In genomic region chr20:49595811-49596545, GRCh38 we compare ENCODE assay signal across 1 cellular context.
A peak's percentile ranks its signal among the peaks of the same experiment; 100 is the strongest.
TF ChIP-seq lines count a peak whose summit lies in the region.

No MANE protein-coding gene starts in this region.

TF ChIP-seq in HepG2, 621 proteins besides CTCF, POLR2A, EP300 and RAD21 (continued from another document and continues in another):
- TF ChIP-seq ATF6 (CRISPR knock-in tag; conservative IDR thresholded peaks at IDR 0.05) = no peak
- TF ChIP-seq ZBTB14 (CRISPR knock-in tag; IDR thresholded peaks at IDR 0.05) = no peak
- no peak for TF ChIP-seq LCORL (IDR thresholded peaks at IDR 0.05)
- TF ChIP-seq LCORL (CRISPR knock-in tag; IDR thresholded peaks at IDR 0.05) = peak; percentile 33; the same call in 1 of the 2 replicates
- no peak for TF ChIP-seq ISX (CRISPR knock-in tag; conservative IDR thresholded peaks at IDR 0.05)
- peak; percentile 13; the same call in 1 of the 2 replicates for TF ChIP-seq ELF3 (CRISPR knock-in tag; IDR thresholded peaks at IDR 0.05)
- TF ChIP-seq CERS6 (CRISPR knock-in tag; IDR thresholded peaks at IDR 0.05) = no peak
- peak; percentile 45; the same call in 1 of the 2 replicates for TF ChIP-seq ZFP91 (CRISPR knock-in tag; IDR thresholded peaks at IDR 0.05; ENCODE audit: borderline replicate concordance)
- TF ChIP-seq ZNF747 (CRISPR knock-in tag; IDR thresholded peaks at IDR 0.05; ENCODE audit: borderline replicate concordance) = no peak
- no peak for TF ChIP-seq ZNF329 (CRISPR knock-in tag; IDR thresholded peaks at IDR 0.05; ENCODE audit: low read depth)
- TF ChIP-seq ZBTB21 (CRISPR knock-in tag; IDR thresholded peaks at IDR 0.05) = no peak
- no peak for TF ChIP-seq MIER3 (CRISPR knock-in tag; IDR thresholded peaks at IDR 0.05; ENCODE audit: borderline replicate concordance)
- no peak for TF ChIP-seq FOXO1 (CRISPR knock-in tag; IDR thresholded peaks at IDR 0.05)
- no peak for TF ChIP-seq ZNF367 (CRISPR knock-in tag; IDR thresholded peaks at IDR 0.05; ENCODE audit: borderline replicate concordance)
- TF ChIP-seq PAXIP1 (CRISPR knock-in tag; conservative IDR thresholded peaks at IDR 0.05) = no peak
- no peak for TF ChIP-seq SSRP1 (CRISPR knock-in tag; IDR thresholded peaks at IDR 0.05)
- TF ChIP-seq ZBTB25 (CRISPR knock-in tag; IDR thresholded peaks at IDR 0.05) = no peak
- TF ChIP-seq ZNF20 (CRISPR knock-in tag; IDR thresholded peaks at IDR 0.05) = no peak
- no peak for TF ChIP-seq ZNF816 (CRISPR knock-in tag; IDR thresholded peaks at IDR 0.05; ENCODE audit: borderline replicate concordance)
- no peak for TF ChIP-seq FIP1L1 (IDR thresholded peaks at IDR 0.05; ENCODE audit: borderline replicate concordance, insufficient read depth, low read depth, low read length)
- TF ChIP-seq ZBTB7B (CRISPR knock-in tag; IDR thresholded peaks at IDR 0.05) = no peak; the same call in 1 of the 2 replicates
- TF ChIP-seq ZKSCAN1 (IDR thresholded peaks at IDR 0.05; ENCODE audit: low read length) = no peak
- no peak for TF ChIP-seq ZNF513 (CRISPR knock-in tag; conservative IDR thresholded peaks at IDR 0.05)
- no peak for TF ChIP-seq AGO1 (IDR thresholded peaks at IDR 0.05; ENCODE audit: low read depth, low read length, poor library complexity, severe bottlenecking)
- no peak for TF ChIP-seq SNAPC2 (CRISPR knock-in tag; IDR thresholded peaks at IDR 0.05)
- TF ChIP-seq ARID5B (CRISPR knock-in tag; IDR thresholded peaks at IDR 0.05) = no peak
- TF ChIP-seq MXI1 (IDR thresholded peaks at IDR 0.05; ENCODE audit: borderline replicate concordance, low read depth, low read length) = no peak
- TF ChIP-seq EED (CRISPR knock-in tag; IDR thresholded peaks at IDR 0.05) = peak; percentile 49; the same call in 1 of the 2 replicates
- TF ChIP-seq MLX (CRISPR knock-in tag; IDR thresholded peaks at IDR 0.05) = no peak
- no peak for TF ChIP-seq TEAD2 (CRISPR knock-in tag; IDR thresholded peaks at IDR 0.05)
- TF ChIP-seq ZNF253 (CRISPR knock-in tag; IDR thresholded peaks at IDR 0.05; ENCODE audit: borderline replicate concordance) = no peak
- TF ChIP-seq NCOA1 (CRISPR knock-in tag; IDR thresholded peaks at IDR 0.05) = no peak
- no peak for TF ChIP-seq ERF (CRISPR knock-in tag; IDR thresholded peaks at IDR 0.05)
- no peak for TF ChIP-seq ZBTB43 (CRISPR knock-in tag; conservative IDR thresholded peaks at IDR 0.05)
- TF ChIP-seq PRDM15 (CRISPR knock-in tag; IDR thresholded peaks at IDR 0.05) = no peak
- no peak for TF ChIP-seq ZNF746 (CRISPR knock-in tag; IDR thresholded peaks at IDR 0.05)
- TF ChIP-seq GABPB1 (CRISPR knock-in tag; IDR thresholded peaks at IDR 0.05) = peak; percentile 15; the same call in 1 of the 2 replicates
